ENCODE assay signal across 1 cellular context in the genomic region with DNA sequence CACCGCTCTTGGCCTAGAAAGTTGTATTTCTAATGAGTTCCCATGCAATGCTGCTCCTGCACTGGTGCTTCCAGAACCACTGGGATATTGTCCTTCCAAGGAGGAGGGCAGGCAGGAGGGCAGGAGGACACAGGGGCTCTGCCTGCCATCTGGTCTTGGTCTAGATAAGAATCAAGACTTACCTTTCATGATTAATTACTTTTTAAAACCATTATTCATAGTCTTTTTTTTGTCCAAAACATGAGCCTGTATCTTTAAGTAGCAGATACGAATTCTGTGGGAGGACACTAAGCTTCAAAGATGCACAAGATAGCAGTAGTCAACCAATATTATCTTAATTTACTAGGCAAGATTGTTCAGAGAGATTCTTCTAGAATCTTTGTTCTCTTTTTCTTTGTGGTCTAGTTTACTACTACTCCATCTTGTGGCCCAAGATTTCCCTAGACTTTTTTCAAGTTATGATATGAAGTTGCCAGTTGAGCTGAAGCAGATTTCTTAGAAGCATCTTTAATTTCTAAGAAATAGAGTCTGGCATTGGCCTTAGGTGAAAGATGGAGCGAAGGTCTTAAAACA.
TF ChIP-seq lines count a peak whose summit lies in the region.

No MANE protein-coding gene starts in this region.

TF ChIP-seq in GM12878, 131 proteins besides CTCF, POLR2A, EP300 and RAD21:
- TF ChIP-seq SUZ12 (IDR thresholded peaks at IDR 0.05; ENCODE audit: unreplicated experiment) (no peak), SMARCA5 (IDR thresholded peaks at IDR 0.05) (no peak), ESRRA (IDR thresholded peaks at IDR 0.05; ENCODE audit: low read length) (no peak), SRF (IDR thresholded peaks at IDR 0.05; ENCODE audit: low read depth in 2 of 2, low read length in 2 of 2) (no peak), CREB1 (IDR thresholded peaks at IDR 0.05; ENCODE audit: low read depth) (no peak), GATAD2B (conservative IDR thresholded peaks at IDR 0.05; ENCODE audit: low read depth) (no peak), HCFC1 (IDR thresholded peaks at IDR 0.05; ENCODE audit: low read length) (no peak), TCF12 (IDR thresholded peaks at IDR 0.05; ENCODE audit: low read depth, low read length) (no peak), CREM (IDR thresholded peaks at IDR 0.05; ENCODE audit: low read depth) (no peak), RCOR1 (conservative IDR thresholded peaks at IDR 0.05; ENCODE audit: low read depth, low read length) (no peak), BMI1 (IDR thresholded peaks at IDR 0.05; ENCODE audit: borderline replicate concordance) (no peak), TARDBP (IDR thresholded peaks at IDR 0.05; ENCODE audit: borderline replicate concordance) (no peak), ZNF622 (IDR thresholded peaks at IDR 0.05) (no peak), KAT2A (conservative IDR thresholded peaks at IDR 0.05; ENCODE audit: control insufficient read depth, low read depth, low read length) (no peak), USF2 (IDR thresholded peaks at IDR 0.05; ENCODE audit: borderline replicate concordance, low read depth, low read length) (no peak), ZNF217 (IDR thresholded peaks at IDR 0.05) (no peak), NFYA (IDR thresholded peaks at IDR 0.05; ENCODE audit: borderline replicate concordance, low read depth, low read length) (no peak), HDAC2 (IDR thresholded peaks at IDR 0.05) (no peak), EZH2 (IDR thresholded peaks at IDR 0.05; ENCODE audit: borderline replicate concordance, control insufficient read depth, low read depth, low read length) (no peak)
